In the genomic region with DNA sequence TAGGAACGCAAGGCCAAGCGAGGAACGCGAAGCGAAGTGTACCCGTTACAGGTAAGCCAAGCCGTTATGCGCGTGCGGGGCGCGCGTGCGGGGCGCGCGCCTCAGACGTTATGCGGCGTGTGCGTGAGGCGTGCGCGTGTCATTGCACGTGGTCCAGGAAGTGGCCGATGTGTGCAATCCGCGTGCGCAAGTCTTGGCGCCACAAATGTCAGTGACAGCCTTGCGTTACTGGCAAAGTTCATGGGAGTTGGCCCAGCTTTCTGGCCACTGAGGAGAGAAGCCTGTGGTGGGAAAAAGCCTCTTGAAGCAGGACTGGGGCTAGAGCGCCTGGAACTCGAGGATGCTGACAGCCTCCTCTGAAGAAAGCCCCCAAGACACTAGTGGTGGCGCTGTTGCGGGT, we compare ENCODE assay signal across 12 cellular contexts. TPM values are rescaled to one million over a fixed set of nuclear protein-coding genes. Genes with fewer than 3 reads are reported as not detected.
"Had no signal": no experiment of that assay in that cellular context is flagged by ENCODE, and none has a peak within 500 bp of the region (broad histone marks: within the 10 kb centered on the region; RNA-seq: fewer than 3 reads in every experiment).

Gene POTEB3 (minus strand): TSS at position 101 of the 400 bp plus-strand sequence. CDS start 488 bp downstream, outside the sequence.

RNA-seq across cellular contexts. Expression of gene POTEB3, which starts in this region (rescaled TPM):
- total RNA-seq: stomach, subcutaneous adipose tissue, suprapubic skin, temporal lobe, thoracic aorta, tibial nerve, transverse colon, upper lobe of left lung, upper lobe of right lung, ureter, urinary bladder, vagina had no signal
- polyA plus RNA-seq: stomach, urinary bladder had no signal
